In the genomic region with DNA sequence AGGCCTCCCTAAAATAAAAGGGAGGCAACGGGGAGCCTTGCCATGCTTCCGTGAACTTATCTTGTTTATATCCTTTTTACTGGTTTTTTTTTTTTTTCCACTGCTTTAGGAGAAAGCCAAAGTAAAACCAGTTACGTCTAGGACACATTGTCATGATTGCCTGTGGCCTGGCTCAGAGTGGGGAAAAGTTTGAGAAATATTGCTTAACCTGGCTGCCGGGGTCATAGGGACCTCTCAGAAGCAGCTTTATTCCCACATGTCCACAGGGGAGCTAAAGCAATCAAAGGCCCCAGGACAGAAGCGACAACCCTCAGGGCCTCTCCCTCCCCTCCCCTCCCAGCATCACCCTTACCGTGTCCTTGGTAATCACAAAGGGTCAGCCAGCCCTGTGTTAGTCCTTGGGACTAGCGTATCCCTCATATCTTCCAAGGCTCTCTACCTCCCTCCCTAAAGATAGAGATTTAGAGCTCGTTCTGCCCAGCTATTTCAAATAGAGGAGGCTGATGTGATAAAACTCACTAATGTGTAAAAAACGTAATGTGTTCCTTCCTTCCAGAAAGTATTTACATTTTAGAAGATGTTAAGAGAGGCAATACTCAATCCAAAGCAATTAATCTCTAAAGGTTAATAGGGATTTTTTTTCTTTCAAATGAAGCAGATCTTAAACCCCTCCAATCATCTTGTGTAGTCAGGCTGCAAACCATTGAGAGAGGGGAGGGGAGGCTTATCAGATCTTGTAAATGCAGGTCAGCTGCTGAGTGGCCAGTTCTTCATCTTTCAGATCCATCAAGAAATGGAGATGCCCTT, we compare ENCODE assay signal across 2 cellular contexts.
TF ChIP-seq lines count a peak whose summit lies in the region.

No MANE protein-coding gene starts in this region.

TF ChIP-seq in HepG2, 621 proteins besides CTCF, POLR2A, EP300 and RAD21:
- TF ChIP-seq SPEN (CRISPR knock-in tag; IDR thresholded peaks at IDR 0.05; ENCODE audit: low read depth), result no peak
- TF ChIP-seq, protein P1, sequence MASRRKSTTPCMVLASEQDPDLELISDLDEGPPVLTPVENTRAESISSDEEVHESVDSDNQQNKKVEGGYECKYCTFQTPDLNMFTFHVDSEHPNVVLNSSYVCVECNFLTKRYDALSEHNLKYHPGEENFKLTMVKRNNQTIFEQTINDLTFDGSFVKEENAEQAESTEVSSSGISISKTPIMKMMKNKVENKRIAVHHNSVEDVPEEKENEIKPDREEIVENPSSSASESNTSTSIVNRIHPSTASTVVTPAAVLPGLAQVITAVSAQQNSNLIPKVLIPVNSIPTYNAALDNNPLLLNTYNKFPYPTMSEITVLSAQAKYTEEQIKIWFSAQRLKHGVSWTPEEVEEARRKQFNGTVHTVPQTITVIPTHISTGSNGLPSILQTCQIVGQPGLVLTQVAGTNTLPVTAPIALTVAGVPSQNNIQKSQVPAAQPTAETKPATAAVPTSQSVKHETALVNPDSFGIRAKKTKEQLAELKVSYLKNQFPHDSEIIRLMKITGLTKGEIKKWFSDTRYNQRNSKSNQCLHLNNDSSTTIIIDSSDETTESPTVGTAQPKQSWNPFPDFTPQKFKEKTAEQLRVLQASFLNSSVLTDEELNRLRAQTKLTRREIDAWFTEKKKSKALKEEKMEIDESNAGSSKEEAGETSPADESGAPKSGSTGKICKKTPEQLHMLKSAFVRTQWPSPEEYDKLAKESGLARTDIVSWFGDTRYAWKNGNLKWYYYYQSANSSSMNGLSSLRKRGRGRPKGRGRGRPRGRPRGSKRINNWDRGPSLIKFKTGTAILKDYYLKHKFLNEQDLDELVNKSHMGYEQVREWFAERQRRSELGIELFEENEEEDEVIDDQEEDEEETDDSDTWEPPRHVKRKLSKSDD (CRISPR knock-in tag; IDR thresholded peaks at IDR 0.05; ENCODE audit: low read depth), result no peak
- TF ChIP-seq, protein P2, sequence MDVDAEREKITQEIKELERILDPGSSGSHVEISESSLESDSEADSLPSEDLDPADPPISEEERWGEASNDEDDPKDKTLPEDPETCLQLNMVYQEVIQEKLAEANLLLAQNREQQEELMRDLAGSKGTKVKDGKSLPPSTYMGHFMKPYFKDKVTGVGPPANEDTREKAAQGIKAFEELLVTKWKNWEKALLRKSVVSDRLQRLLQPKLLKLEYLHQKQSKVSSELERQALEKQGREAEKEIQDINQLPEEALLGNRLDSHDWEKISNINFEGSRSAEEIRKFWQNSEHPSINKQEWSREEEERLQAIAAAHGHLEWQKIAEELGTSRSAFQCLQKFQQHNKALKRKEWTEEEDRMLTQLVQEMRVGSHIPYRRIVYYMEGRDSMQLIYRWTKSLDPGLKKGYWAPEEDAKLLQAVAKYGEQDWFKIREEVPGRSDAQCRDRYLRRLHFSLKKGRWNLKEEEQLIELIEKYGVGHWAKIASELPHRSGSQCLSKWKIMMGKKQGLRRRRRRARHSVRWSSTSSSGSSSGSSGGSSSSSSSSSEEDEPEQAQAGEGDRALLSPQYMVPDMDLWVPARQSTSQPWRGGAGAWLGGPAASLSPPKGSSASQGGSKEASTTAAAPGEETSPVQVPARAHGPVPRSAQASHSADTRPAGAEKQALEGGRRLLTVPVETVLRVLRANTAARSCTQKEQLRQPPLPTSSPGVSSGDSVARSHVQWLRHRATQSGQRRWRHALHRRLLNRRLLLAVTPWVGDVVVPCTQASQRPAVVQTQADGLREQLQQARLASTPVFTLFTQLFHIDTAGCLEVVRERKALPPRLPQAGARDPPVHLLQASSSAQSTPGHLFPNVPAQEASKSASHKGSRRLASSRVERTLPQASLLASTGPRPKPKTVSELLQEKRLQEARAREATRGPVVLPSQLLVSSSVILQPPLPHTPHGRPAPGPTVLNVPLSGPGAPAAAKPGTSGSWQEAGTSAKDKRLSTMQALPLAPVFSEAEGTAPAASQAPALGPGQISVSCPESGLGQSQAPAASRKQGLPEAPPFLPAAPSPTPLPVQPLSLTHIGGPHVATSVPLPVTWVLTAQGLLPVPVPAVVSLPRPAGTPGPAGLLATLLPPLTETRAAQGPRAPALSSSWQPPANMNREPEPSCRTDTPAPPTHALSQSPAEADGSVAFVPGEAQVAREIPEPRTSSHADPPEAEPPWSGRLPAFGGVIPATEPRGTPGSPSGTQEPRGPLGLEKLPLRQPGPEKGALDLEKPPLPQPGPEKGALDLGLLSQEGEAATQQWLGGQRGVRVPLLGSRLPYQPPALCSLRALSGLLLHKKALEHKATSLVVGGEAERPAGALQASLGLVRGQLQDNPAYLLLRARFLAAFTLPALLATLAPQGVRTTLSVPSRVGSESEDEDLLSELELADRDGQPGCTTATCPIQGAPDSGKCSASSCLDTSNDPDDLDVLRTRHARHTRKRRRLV (CRISPR knock-in tag; IDR thresholded peaks at IDR 0.05), result no peak
TF ChIP-seq in HepG2: peak in this region for 0.

TF ChIP-seq in SK-N-SH treated with all-trans-retinoic acid at 6 μM for 48 hours, 23 proteins besides CTCF, POLR2A, EP300 and RAD21:
- TF ChIP-seq TCF4 (CRISPR knock-in tag; IDR thresholded peaks at IDR 0.05; ENCODE audit: borderline replicate concordance) (no peak), BACH2 (CRISPR knock-in tag; IDR thresholded peaks at IDR 0.05; ENCODE audit: borderline replicate concordance) (no peak), ZNF8 (CRISPR knock-in tag; IDR thresholded peaks at IDR 0.05) (no peak), GLIS3 (CRISPR knock-in tag; IDR thresholded peaks at IDR 0.05) (no peak), OSR1 (CRISPR knock-in tag; IDR thresholded peaks at IDR 0.05) (no peak), ZNF565 (CRISPR knock-in tag; conservative IDR thresholded peaks at IDR 0.05; ENCODE audit: low read depth) (no peak)
- TF ChIP-seq, protein P3, sequence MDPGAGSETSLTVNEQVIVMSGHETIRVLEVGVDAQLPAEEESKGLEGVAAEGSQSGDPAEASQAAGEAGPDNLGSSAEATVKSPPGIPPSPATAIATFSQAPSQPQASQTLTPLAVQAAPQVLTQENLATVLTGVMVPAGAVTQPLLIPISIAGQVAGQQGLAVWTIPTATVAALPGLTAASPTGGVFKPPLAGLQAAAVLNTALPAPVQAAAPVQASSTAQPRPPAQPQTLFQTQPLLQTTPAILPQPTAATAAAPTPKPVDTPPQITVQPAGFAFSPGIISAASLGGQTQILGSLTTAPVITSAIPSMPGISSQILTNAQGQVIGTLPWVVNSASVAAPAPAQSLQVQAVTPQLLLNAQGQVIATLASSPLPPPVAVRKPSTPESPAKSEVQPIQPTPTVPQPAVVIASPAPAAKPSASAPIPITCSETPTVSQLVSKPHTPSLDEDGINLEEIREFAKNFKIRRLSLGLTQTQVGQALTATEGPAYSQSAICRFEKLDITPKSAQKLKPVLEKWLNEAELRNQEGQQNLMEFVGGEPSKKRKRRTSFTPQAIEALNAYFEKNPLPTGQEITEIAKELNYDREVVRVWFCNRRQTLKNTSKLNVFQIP (CRISPR knock-in tag; IDR thresholded peaks at IDR 0.05; ENCODE audit: borderline replicate concordance, low read depth), result no peak
- TF ChIP-seq, protein P4, sequence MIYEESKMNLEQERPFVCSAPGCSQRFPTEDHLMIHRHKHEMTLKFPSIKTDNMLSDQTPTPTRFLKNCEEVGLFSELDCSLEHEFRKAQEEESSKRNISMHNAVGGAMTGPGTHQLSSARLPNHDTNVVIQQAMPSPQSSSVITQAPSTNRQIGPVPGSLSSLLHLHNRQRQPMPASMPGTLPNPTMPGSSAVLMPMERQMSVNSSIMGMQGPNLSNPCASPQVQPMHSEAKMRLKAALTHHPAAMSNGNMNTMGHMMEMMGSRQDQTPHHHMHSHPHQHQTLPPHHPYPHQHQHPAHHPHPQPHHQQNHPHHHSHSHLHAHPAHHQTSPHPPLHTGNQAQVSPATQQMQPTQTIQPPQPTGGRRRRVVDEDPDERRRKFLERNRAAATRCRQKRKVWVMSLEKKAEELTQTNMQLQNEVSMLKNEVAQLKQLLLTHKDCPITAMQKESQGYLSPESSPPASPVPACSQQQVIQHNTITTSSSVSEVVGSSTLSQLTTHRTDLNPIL (CRISPR knock-in tag; IDR thresholded peaks at IDR 0.05; ENCODE audit: low read depth), result no peak
- TF ChIP-seq, protein P5, sequence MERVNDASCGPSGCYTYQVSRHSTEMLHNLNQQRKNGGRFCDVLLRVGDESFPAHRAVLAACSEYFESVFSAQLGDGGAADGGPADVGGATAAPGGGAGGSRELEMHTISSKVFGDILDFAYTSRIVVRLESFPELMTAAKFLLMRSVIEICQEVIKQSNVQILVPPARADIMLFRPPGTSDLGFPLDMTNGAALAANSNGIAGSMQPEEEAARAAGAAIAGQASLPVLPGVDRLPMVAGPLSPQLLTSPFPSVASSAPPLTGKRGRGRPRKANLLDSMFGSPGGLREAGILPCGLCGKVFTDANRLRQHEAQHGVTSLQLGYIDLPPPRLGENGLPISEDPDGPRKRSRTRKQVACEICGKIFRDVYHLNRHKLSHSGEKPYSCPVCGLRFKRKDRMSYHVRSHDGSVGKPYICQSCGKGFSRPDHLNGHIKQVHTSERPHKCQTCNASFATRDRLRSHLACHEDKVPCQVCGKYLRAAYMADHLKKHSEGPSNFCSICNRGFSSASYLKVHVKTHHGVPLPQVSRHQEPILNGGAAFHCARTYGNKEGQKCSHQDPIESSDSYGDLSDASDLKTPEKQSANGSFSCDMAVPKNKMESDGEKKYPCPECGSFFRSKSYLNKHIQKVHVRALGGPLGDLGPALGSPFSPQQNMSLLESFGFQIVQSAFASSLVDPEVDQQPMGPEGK (CRISPR knock-in tag; IDR thresholded peaks at IDR 0.05; ENCODE audit: borderline replicate concordance), result no peak
